8 cellular contexts compared by ENCODE assay signal in the genomic region with DNA sequence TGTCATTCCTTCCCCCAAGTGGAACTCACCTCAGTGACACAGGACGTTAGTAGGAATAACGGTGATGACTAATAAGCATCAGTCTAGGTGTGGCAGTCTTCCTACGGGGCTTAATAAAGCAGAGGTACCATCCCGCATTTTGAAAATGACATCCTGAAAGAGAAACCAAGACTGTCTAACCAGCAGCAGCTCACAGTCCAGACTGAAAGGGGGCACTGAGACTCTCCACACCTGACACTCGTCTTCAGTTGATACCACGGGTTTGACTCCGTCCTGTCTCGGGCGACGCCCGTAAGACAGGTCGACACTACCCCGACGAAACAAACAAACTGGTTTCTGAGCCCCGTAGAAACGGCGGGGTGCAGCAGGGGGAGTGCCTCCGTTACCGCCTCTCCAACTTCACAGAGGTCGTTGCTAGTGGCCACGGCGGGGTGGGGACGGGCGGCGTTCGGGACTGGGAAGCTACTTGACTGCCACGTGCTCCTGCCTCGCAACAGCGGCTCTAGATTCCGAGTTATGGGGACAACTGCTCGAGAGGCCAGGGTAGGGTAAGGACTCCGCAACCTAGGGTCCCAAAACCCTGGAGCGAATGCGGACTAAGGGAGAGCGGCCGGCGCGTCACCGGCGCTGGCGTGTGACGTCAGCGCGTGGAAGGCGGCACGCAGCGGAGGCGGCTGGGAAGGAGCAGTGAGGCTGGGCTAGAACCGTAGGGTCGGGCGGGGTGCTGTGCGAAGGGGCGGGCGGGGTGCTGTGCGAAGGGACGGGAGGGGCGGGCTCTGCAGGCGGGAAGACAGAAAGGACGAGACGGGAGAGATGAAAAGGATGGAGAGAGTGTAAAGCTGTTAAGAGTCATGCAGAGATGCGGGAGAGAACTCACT. TPM values are rescaled to one million over a fixed set of nuclear protein-coding genes. Genes with fewer than 3 reads are reported as not detected.
DNase-seq lines count a peak whose midpoint lies in the region; ATAC-seq lines count a peak whose summit lies in the region.

A gene with protein sequence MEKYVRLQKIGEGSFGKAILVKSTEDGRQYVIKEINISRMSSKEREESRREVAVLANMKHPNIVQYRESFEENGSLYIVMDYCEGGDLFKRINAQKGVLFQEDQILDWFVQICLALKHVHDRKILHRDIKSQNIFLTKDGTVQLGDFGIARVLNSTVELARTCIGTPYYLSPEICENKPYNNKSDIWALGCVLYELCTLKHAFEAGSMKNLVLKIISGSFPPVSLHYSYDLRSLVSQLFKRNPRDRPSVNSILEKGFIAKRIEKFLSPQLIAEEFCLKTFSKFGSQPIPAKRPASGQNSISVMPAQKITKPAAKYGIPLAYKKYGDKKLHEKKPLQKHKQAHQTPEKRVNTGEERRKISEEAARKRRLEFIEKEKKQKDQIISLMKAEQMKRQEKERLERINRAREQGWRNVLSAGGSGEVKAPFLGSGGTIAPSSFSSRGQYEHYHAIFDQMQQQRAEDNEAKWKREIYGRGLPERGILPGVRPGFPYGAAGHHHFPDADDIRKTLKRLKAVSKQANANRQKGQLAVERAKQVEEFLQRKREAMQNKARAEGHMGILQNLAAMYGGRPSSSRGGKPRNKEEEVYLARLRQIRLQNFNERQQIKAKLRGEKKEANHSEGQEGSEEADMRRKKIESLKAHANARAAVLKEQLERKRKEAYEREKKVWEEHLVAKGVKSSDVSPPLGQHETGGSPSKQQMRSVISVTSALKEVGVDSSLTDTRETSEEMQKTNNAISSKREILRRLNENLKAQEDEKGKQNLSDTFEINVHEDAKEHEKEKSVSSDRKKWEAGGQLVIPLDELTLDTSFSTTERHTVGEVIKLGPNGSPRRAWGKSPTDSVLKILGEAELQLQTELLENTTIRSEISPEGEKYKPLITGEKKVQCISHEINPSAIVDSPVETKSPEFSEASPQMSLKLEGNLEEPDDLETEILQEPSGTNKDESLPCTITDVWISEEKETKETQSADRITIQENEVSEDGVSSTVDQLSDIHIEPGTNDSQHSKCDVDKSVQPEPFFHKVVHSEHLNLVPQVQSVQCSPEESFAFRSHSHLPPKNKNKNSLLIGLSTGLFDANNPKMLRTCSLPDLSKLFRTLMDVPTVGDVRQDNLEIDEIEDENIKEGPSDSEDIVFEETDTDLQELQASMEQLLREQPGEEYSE (N-terminal part only) (minus strand): TSS at position 593 of the 878 bp plus-strand sequence. CDS start 9,953 bp downstream, outside the sequence.

- peak; percentile 94 for ATAC-seq in HG03439 (IDR thresholded peaks at IDR 0.05; ENCODE audit: unreplicated experiment)

- DNase-seq in AML-193 (lab: John Stamatoyannopoulos, UW) (peak; percentile 77 to 82), GM19238 (ENCODE audit: insufficient read length, low spot score) (peak; percentile 72), NCI-H510A treated with DMSO at 0.1 percent for 48 hours (lab: John Stamatoyannopoulos, UW) (peak; percentile 69), cerebellum (ENCODE audit: low spot score) (peak; percentile 93), kidney tubule cell (ENCODE audit: low spot score) (peak; percentile 90)
- peak; percentile 75 to 81 for DNase-seq in activated CD4-positive, alpha-beta T cell treated with anti-CD3 and anti-CD28 coated beads for 24 hours (ENCODE audit: low read depth in 2 of 2)
- peak; percentile 69 to 87 (median 79) for DNase-seq in stimulated activated CD4-positive, alpha-beta T cell treated with anti-CD3 and anti-CD28 coated beads, Interleukin-1b, Interleukin-23, amount 100 ng/mL, for 24 hours (ENCODE audit: low read depth in 4 of 4, low spot score in 1 of 4)

RNA-seq across cellular contexts. Expression of the gene that starts here (rescaled TPM):
- 31.6 TPM for total RNA-seq in cerebellum

Comparison
In these comparisons a context has a peak if more than half of its experiments do, and no peak if none do; other contexts are left out.
1. Peak in every context shown above with its lines: DNase-seq and ATAC-seq.